Comparison of ENCODE assay signal across 25 cellular contexts in the genomic region with DNA sequence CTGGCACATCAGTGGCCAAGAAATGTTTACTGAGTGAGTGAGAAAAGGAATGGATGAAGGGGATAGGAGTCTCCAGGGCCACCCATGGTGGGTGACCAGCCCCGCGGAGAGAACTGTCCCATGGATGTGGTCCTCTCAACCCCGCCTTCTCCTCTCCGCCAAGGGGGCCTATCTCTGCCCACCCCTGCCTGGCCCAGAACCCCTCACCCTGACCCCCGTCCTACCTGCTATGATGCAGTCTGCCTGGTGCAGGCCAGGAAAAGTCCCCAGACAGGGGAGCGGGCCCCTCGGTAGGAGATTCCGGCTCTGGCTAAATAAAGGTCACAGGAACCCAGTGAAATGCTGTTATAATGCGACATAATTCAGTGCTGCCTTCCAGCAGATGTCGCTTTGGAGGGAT.
A peak's percentile ranks its signal among the peaks of the same experiment; 100 is the strongest.
DNase-seq lines count a peak whose midpoint lies in the region; ATAC-seq, FAIRE-seq and TF ChIP-seq lines count a peak whose summit lies in the region.
"Had no signal": no experiment of that assay in that cellular context is flagged by ENCODE, and none has a peak within 500 bp of the region (broad histone marks: within the 10 kb centered on the region; RNA-seq: fewer than 3 reads in every experiment).

No MANE protein-coding gene starts in this region.

- no peak overlapping the region for H3K14ac ChIP-seq in H1 (ENCODE audit: insufficient read length)

- no peak overlapping the region for H3K4me3 ChIP-seq in HepG2 (replicated peaks in 1 of 3; ENCODE audit: insufficient read depth in 1 of 3, low read depth in 2 of 3, low read length in 3 of 3)
- H3K4me3 ChIP-seq in right lobe of liver, result no peak overlapping the region
- no peak overlapping the region for H3K4me3 ChIP-seq in H1 (ENCODE audit: extremely low read depth in 1 of 4, insufficient read depth in 2 of 4, low read depth in 3 of 4, low read length in 4 of 4)
- no peak overlapping the region for H3K4me3 ChIP-seq in osteoblast (ENCODE audit: insufficient read depth, low read length)
- H3K4me3 ChIP-seq: BLaER1 treated with 17β-estradiol and CSF1 and Interleukin-3, amounts not matched to agents 10 nM and 100 nM; HAP-1 had no signal

- no peaks in the 10 kb centered on the region for H3K9me3 ChIP-seq in HepG2 (ENCODE audit: low read length)
- no peaks in the 10 kb centered on the region for H3K9me3 ChIP-seq in right lobe of liver
- H3K9me3 ChIP-seq in H1 (ENCODE audit: insufficient read depth in 2 of 2, low read depth in 1 of 2, low read length in 1 of 2), result peaks cover 0 to 2% of the 10 kb centered on the region in 2 experiments; a peak in 2 of 4 replicates
- H3K9me3 ChIP-seq in osteoblast (ENCODE audit: low read depth, low read length), result no peaks in the 10 kb centered on the region
- H3K9me3 ChIP-seq: BLaER1 treated with 17β-estradiol and CSF1 and Interleukin-3, amounts not matched to agents 10 nM and 100 nM; HAP-1; SK-N-SH had no signal

- H3K27ac ChIP-seq in HepG2 (ENCODE audit: extremely low read length, insufficient read depth, low read length) (no peak overlapping the region), right lobe of liver (no peak overlapping the region), H1 (ENCODE audit: low read depth, low read length) (no peak overlapping the region), osteoblast (ENCODE audit: low read depth, low read length) (no peak overlapping the region)
- H3K27ac ChIP-seq: 22Rv1; BLaER1 treated with 17β-estradiol and CSF1 and Interleukin-3, amounts not matched to agents 10 nM and 100 nM; HL-60 had no signal

- TF ChIP-seq POLR2A in HepG2 (IDR thresholded peaks at IDR 0.05; ENCODE audit: insufficient read depth in 1 of 2, low read depth in 2 of 2, low read length in 2 of 2) (no peak), right lobe of liver (IDR thresholded peaks at IDR 0.05) (no peak), H1 (IDR thresholded peaks at IDR 0.05; ENCODE audit: control extremely low read depth in 1 of 2, low read depth in 2 of 2, low read length in 2 of 2) (no peak)

- peak; percentile 57 for ATAC-seq in HepG2
- ATAC-seq in right lobe of liver, result no peak
- ATAC-seq in GM18517 (IDR thresholded peaks at IDR 0.05; ENCODE audit: unreplicated experiment), result no peak
- no peak for ATAC-seq in GM21528 (IDR thresholded peaks at IDR 0.05; ENCODE audit: low FRiP score, unreplicated experiment)
- no peak for ATAC-seq in GM19324 (IDR thresholded peaks at IDR 0.05; ENCODE audit: low FRiP score, unreplicated experiment)
- ATAC-seq: Panc1 had no signal

- intact Hi-C loops in HepG2 (cut with micrococcal nuclease; ENCODE audit: unreplicated experiment) (loop anchor here (10.0 kb wide), 1 partner anchor 109 kb away; a partner anchor contains a TSS), right lobe of liver (cut with DNase I) (no loop called here)

- 35% methylated on average over 9 of the region's 10 CpGs for WGBS in HepG2 (ENCODE audit: low lambda C conversion rate)
- WGBS in right lobe of liver (ENCODE audit: insufficient coverage, low coverage, low lambda C conversion rate, missing lambda C conversion rate), result 38% methylated on average over 3 of the region's 10 CpGs
- 75% methylated on average over 9 of the region's 10 CpGs; no CpG with 5 or more reads in 1 of the 2 experiments for WGBS in H1 (ENCODE audit: extremely low coverage in 1 of 2, insufficient coverage in 1 of 2, insufficient read length in 1 of 2, insufficient replicate concordance in 2 of 2, low coverage in 1 of 2, low lambda C conversion rate in 2 of 2, missing lambda C conversion rate in 1 of 2), 2 experiments

- CTCF ChIA-PET in HepG2 (lab: Yijun Ruan, JAX; ENCODE audit: low intra/inter-chr PET ratio, low total read pairs), result no interaction called here
- CTCF ChIA-PET in H1 (lab: Charles Lee; ENCODE audit: partially characterized antibody), result interaction anchor here (0.6 to 7.5 kb wide), 10 partner anchors 9 to 359 kb away, joined by 3 to 91 read pairs (median 8); no protein-coding TSS in a partner anchor

- H3K4me1 ChIP-seq in HepG2 (ENCODE audit: insufficient read depth, low read length), result no peaks in the 10 kb centered on the region
- H3K4me1 ChIP-seq in right lobe of liver, result no peaks in the 10 kb centered on the region
- H3K4me1 ChIP-seq in H1 (replicated peaks in 1 of 4; ENCODE audit: control insufficient read depth in 3 of 4, insufficient read depth in 4 of 4, low read length in 3 of 4), result peaks cover 0 to 8% (median 4%) of the 10 kb centered on the region in 4 experiments; a peak in 4 of 7 replicates
- no peaks in the 10 kb centered on the region for H3K4me1 ChIP-seq in osteoblast (ENCODE audit: insufficient read depth, low read length)

- H3K23me2 ChIP-seq in H1 (ENCODE audit: low read depth, low read length), result no peaks in the 10 kb centered on the region

- no peak overlapping the region for H4K8ac ChIP-seq in H1 (ENCODE audit: extremely low read depth, insufficient read depth, low read length)

- H2AFZ ChIP-seq in HepG2 (ENCODE audit: low read length) (no peak overlapping the region), H1 (ENCODE audit: low read length) (no peak overlapping the region), osteoblast (ENCODE audit: low read length) (no peak overlapping the region)

- H2BK15ac ChIP-seq in H1 (ENCODE audit: low read length), result no peak overlapping the region

- POLR2A ChIA-PET in HepG2 (lab: Yijun Ruan, JAX) (no interaction called here), H1 (lab: Charles Lee; ENCODE audit: partially characterized antibody) (no interaction called here)

- H3K23ac ChIP-seq in H1 (ENCODE audit: insufficient read length), result no peak overlapping the region

- no peak overlapping the region for H2BK120ac ChIP-seq in H1 (replicated peaks; ENCODE audit: low read depth, low read length)

- TF ChIP-seq RAD21 in HepG2 (CRISPR knock-in tag; IDR thresholded peaks at IDR 0.05), result no peak
- no peak for TF ChIP-seq RAD21 in H1 (IDR thresholded peaks at IDR 0.05 in 1 of 2, conservative IDR thresholded peaks at IDR 0.05 in 1 of 2; ENCODE audit: low read depth in 2 of 2, low read length in 2 of 2)

- H4K20me1 ChIP-seq in HepG2 (ENCODE audit: insufficient read depth, low read length) (no peaks in the 10 kb centered on the region), H1 (replicated peaks in 1 of 2; ENCODE audit: control insufficient read depth in 1 of 2, insufficient read depth in 2 of 2, low read length in 2 of 2) (no peaks in the 10 kb centered on the region), osteoblast (ENCODE audit: insufficient read depth, low read length) (no peaks in the 10 kb centered on the region)

- H3K79me2 ChIP-seq in HepG2 (ENCODE audit: insufficient read depth, low read length) (no peaks in the 10 kb centered on the region), H1 (ENCODE audit: control insufficient read depth in 1 of 2, insufficient read depth in 2 of 2, low read length in 2 of 2) (no peaks in the 10 kb centered on the region), osteoblast (ENCODE audit: insufficient read depth, low read length) (no peaks in the 10 kb centered on the region)

- no peak overlapping the region for H4K5ac ChIP-seq in H1 (ENCODE audit: insufficient read length, low read depth, low read length)

- H3K56ac ChIP-seq in H1 (replicated peaks; ENCODE audit: insufficient read length, low read depth, low read length), result no peak overlapping the region

- H4K91ac ChIP-seq in H1 (replicated peaks; ENCODE audit: insufficient read length, low read length), result no peak overlapping the region

- no peaks in the 10 kb centered on the region for H3K36me3 ChIP-seq in HepG2 (replicated peaks in 1 of 2; ENCODE audit: control insufficient read depth in 1 of 2, insufficient read depth in 2 of 2, low read length in 2 of 2)
- no peaks in the 10 kb centered on the region for H3K36me3 ChIP-seq in right lobe of liver
- H3K36me3 ChIP-seq in H1 (ENCODE audit: control insufficient read depth in 2 of 4, insufficient read depth in 4 of 4, low read length in 3 of 4), result no peaks in the 10 kb centered on the region
- no peaks in the 10 kb centered on the region for H3K36me3 ChIP-seq in osteoblast (ENCODE audit: insufficient read depth, low read length)
- H3K36me3 ChIP-seq: BLaER1 treated with 17β-estradiol and CSF1 and Interleukin-3, amounts not matched to agents 10 nM and 100 nM; HAP-1 had no signal

- no peak overlapping the region for H2BK5ac ChIP-seq in H1 (ENCODE audit: low read depth, low read length)

- FAIRE-seq in HepG2 (lab: Jason Lieb, UNC), result peak; percentile 63
- FAIRE-seq in H1 (lab: Jason Lieb, UNC), result peak; percentile 77
- FAIRE-seq: GM12891, HTR-8/SVneo had no signal

- in situ Hi-C loops in HepG2 (cut with HindIII; ENCODE audit: extremely low pct_ligation_motif_present, low pct_unique_long_range_greater_than_20kb), result loop anchor here (25.0 kb wide), 2 partner anchors 768 to 1343 kb away; no protein-coding TSS in a partner anchor

- H2BK20ac ChIP-seq in H1 (ENCODE audit: low read length), result no peak overlapping the region

- no peak overlapping the region for H2AK5ac ChIP-seq in H1 (ENCODE audit: low read depth, low read length)

- H3K27me3 ChIP-seq in HepG2 (ENCODE audit: control insufficient read depth in 1 of 2, insufficient read depth in 2 of 2, low read length in 2 of 2) (peaks cover 2 to 31% of the 10 kb centered on the region in 2 experiments; a peak in 4 of 5 replicates), right lobe of liver (no peaks in the 10 kb centered on the region), H1 (replicated peaks in 1 of 4; ENCODE audit: control insufficient read depth in 3 of 4, extremely low read depth in 1 of 4, insufficient read depth in 3 of 4, low read length in 3 of 4) (no peaks in the 10 kb centered on the region; a peak in 1 of 7 replicates), osteoblast (ENCODE audit: insufficient read depth, low read length) (peaks cover 25% of the 10 kb centered on the region)
- H3K27me3 ChIP-seq: BLaER1 treated with 17β-estradiol and CSF1 and Interleukin-3, amounts not matched to agents 10 nM and 100 nM had no signal

- H3K9ac ChIP-seq in HepG2 (ENCODE audit: insufficient read depth, low read depth, low read length) (no peak overlapping the region), H1 (replicated peaks in 1 of 4; ENCODE audit: extremely low read depth in 1 of 4, low read depth in 3 of 4, low read length in 3 of 4) (no peak overlapping the region)
- H3K9ac ChIP-seq: BLaER1 treated with 17β-estradiol and CSF1 and Interleukin-3, amounts not matched to agents 10 nM and 100 nM; SK-N-SH had no signal

- TF ChIP-seq CTCF in HepG2 (CRISPR knock-in tag; IDR thresholded peaks at IDR 0.05) (peak; percentile 42), right lobe of liver (IDR thresholded peaks at IDR 0.05) (no peak), H1 (IDR thresholded peaks at IDR 0.05; ENCODE audit: control extremely low read depth in 1 of 3, insufficient read depth in 1 of 3, low read depth in 1 of 3, low read length in 3 of 3) (no peak), osteoblast (IDR thresholded peaks at IDR 0.05; ENCODE audit: extremely low read depth, low read depth, low read length) (no peak)

- no TSS peak for BruUV-seq in HepG2 (replicated peaks; lab: Mats Ljungman, UMichigan)

- H2BK12ac ChIP-seq in H1 (ENCODE audit: low read depth, low read length), result no peak overlapping the region; the same call in 1 of the 2 replicates

- H3K4me2 ChIP-seq in HepG2 (ENCODE audit: low read depth, low read length) (no peak overlapping the region), H1 (ENCODE audit: insufficient read depth in 1 of 2, low read depth in 2 of 2, low read length in 2 of 2) (no peak overlapping the region), osteoblast (ENCODE audit: insufficient read depth, low read length) (no peak overlapping the region)
- H3K4me2 ChIP-seq: BLaER1 treated with 17β-estradiol and CSF1 and Interleukin-3, amounts not matched to agents 10 nM and 100 nM; SK-N-SH had no signal

- no peak overlapping the region for H3K4ac ChIP-seq in H1 (replicated peaks; ENCODE audit: insufficient read length, low read depth, low read length)

- H3K79me1 ChIP-seq in H1 (ENCODE audit: low read depth, low read length), result no peaks in the 10 kb centered on the region

- H3K18ac ChIP-seq in H1 (ENCODE audit: extremely low read depth, low read length), result no peak overlapping the region

- DNase-seq in HepG2 (ENCODE audit: low spot score), result no peak
- DNase-seq in right lobe of liver, result no peak
- no peak for DNase-seq in H1 (ENCODE audit: low read depth in 1 of 2, low spot score in 2 of 2)
- DNase-seq in osteoblast (ENCODE audit: insufficient read length, low spot score, missing footprints), result peak; percentile 18
- no peak for DNase-seq in germinal center (ENCODE audit: low spot score)
- DNase-seq: CD4-positive, alpha-beta memory T cell; IMR-90; NCI-H1105; NCI-H2029; NCI-H2227 treated with DMSO at 0.1 percent for 48 hours; NCI-H510A treated with DMSO at 0.1 percent for 48 hours; NCI-H748 treated with DMSO at 0.1 percent for 48 hours; NK-92 treated with Interleukin-12 subunit alpha and Interleukin-12 subunit beta, amount 100 ng/mL, for 24 hours; SIG-M5; SK-N-SH had no signal

- TF ChIP-seq EP300 in HepG2 (IDR thresholded peaks at IDR 0.05; ENCODE audit: low read depth in 2 of 2, low read length in 2 of 2) (no peak), HepG2 (CRISPR knock-in tag; IDR thresholded peaks at IDR 0.05; ENCODE audit: borderline replicate concordance) (no peak), H1 (IDR thresholded peaks at IDR 0.05; ENCODE audit: borderline replicate concordance in 1 of 2, low read depth in 2 of 2, low read length in 2 of 2) (no peak)
